In the genomic region with DNA sequence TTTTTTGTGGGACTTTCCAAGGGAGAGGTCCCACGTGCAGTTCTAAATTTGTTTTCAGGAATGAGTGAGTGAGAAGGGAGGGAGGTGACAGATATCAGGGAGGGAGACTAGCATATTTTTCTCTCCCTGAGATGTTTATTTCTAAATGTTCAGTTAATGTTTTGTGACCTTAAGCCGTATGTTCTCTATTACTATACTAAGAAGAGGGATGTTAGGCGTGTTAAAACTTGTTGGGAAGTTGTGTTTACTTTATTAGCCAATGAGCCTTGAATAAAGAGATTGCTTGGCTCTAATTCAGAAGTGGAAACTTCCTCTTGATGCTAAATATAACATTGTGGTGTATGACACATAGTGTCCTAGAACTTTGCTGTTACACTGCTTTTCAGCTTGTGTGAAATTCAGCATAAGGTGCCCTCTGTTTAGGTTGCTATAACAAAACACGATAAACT, we compare ENCODE assay signal across 8 cellular contexts. TPM values are rescaled to one million over a fixed set of nuclear protein-coding genes. Genes with fewer than 3 reads are reported as not detected.
DNase-seq lines count a peak whose midpoint lies in the region; ATAC-seq lines count a peak whose summit lies in the region.

No MANE protein-coding gene starts in this region.

- ATAC-seq in HG02610 (IDR thresholded peaks at IDR 0.05; ENCODE audit: unreplicated experiment), result peak; percentile 60
- ATAC-seq in left lobe of liver, result peak; percentile 82
- ATAC-seq in HG03280 (IDR thresholded peaks at IDR 0.05; ENCODE audit: unreplicated experiment), result no peak

- peak; percentile 89 for DNase-seq in DMS153 (lab: John Stamatoyannopoulos, UW)
- DNase-seq in SIG-M5 (lab: John Stamatoyannopoulos, UW), result peak; percentile 31
- no peak for DNase-seq in left lobe of liver (ENCODE audit: low spot score)
- no peak for DNase-seq in hypothalamus (lab: John Stamatoyannopoulos, UW)
- no peak for DNase-seq in NCI-H82 (lab: John Stamatoyannopoulos, UW)
- no peak for DNase-seq in stimulated activated CD8-positive, alpha-beta memory T cell treated with anti-CD3 and anti-CD28 coated beads, Interleukin-4, amount 100 ng/mL, for 48 hours

RNA-seq across cellular contexts. Expression of a gene that starts 37.3 kb away (rescaled TPM):
- 1.7 TPM for total RNA-seq in left lobe of liver

Comparison
In these comparisons a context has a peak if more than half of its experiments do, and no peak if none do; other contexts are left out.
1. DNase-seq: peak in DMS153 (single experiment) and SIG-M5 (single experiment); none in left lobe of liver (single experiment), hypothalamus (0 of 51), NCI-H82 (single experiment) and stimulated activated CD8-positive, alpha-beta memory T cell treated with anti-CD3 and anti-CD28 coated beads, Interleukin-4, amount 100 ng/mL, for 48 hours (single experiment).